In genomic region chr1:1780598-1781525, GRCh38 we compare ENCODE assay signal across 10 cellular contexts. TPM values are rescaled to one million over a fixed set of nuclear protein-coding genes. Genes with fewer than 3 reads are reported as not detected.
DNase-seq lines count a peak whose midpoint lies in the region; ATAC-seq and TF ChIP-seq lines count a peak whose summit lies in the region.
"Had no signal": no experiment of that assay in that cellular context is flagged by ENCODE, and none has a peak within 500 bp of the region (broad histone marks: within the 10 kb centered on the region; RNA-seq: fewer than 3 reads in every experiment).

No MANE protein-coding gene starts in this region.

- no peaks in the 10 kb centered on the region for H3K27me3 ChIP-seq in left ventricle myocardium inferior (ENCODE audit: low read depth)
- H3K27me3 ChIP-seq in lower lobe of right lung (ENCODE audit: low read depth): no peaks in the 10 kb centered on the region
- no peaks in the 10 kb centered on the region for H3K27me3 ChIP-seq in upper lobe of right lung
- H3K27me3 ChIP-seq: SJCRH30 had no signal

- intact Hi-C loops in left ventricle myocardium inferior (cut with micrococcal nuclease) (no loop called here), left cardiac atrium (cut with DNase I) (loop anchor here (10.0 kb wide), 1 partner anchor 124 kb away; no protein-coding TSS in a partner anchor), lower lobe of right lung (cut with DNase I) (no loop called here), upper lobe of right lung (cut with DNase I) (no loop called here)
- intact Hi-C loops in activated T-helper 2 cell treated with anti-CD3 and anti-CD28 coated beads, Interferon-gamma antibody, Interleukin-2, Interleukin-4, amounts not matched to agents 10 μg/mL and 5 μg/mL and 100 μg/mL, durations not matched to agents 14 hours and 24 hours and 36 hours (cut with micrococcal nuclease): loop anchor here (5.0 kb wide), 3 partner anchors 41 to 126 kb away; partner anchors contain the start of gene GNB1

- ATAC-seq in left cardiac atrium: no peak
- ATAC-seq in lower lobe of right lung: no peak
- no peak for ATAC-seq in upper lobe of right lung
- ATAC-seq in GM21737 (IDR thresholded peaks at IDR 0.05; ENCODE audit: unreplicated experiment): no peak

- no peak for TF ChIP-seq CTCF in left ventricle myocardium inferior (IDR thresholded peaks at IDR 0.05; ENCODE audit: borderline replicate concordance)
- TF ChIP-seq CTCF in lower lobe of right lung (IDR thresholded peaks at IDR 0.05): no peak
- TF ChIP-seq CTCF in upper lobe of right lung (IDR thresholded peaks at IDR 0.05): no peak

- peaks cover 13% of the 10 kb centered on the region for H3K36me3 ChIP-seq in left ventricle myocardium inferior
- peaks cover 15% of the 10 kb centered on the region for H3K36me3 ChIP-seq in lower lobe of right lung
- peaks cover 11% of the 10 kb centered on the region for H3K36me3 ChIP-seq in upper lobe of right lung

- H3K4me3 Mint-ChIP-seq in activated T-helper 2 cell treated with anti-CD3 and anti-CD28 coated beads, Interferon-gamma antibody, Interleukin-2, Interleukin-4, amounts not matched to agents 10 μg/mL and 5 μg/mL and 100 μg/mL, durations not matched to agents 14 hours and 24 hours and 36 hours (ENCODE audit: low read depth): peak overlapping the region; percentile 74

- peaks cover 17% of the 10 kb centered on the region for H3K36me3 Mint-ChIP-seq in activated T-helper 2 cell treated with anti-CD3 and anti-CD28 coated beads, Interferon-gamma antibody, Interleukin-2, Interleukin-4, amounts not matched to agents 10 μg/mL and 5 μg/mL and 100 μg/mL, durations not matched to agents 14 hours and 24 hours and 36 hours (ENCODE audit: low read depth)

- peak overlapping the region; percentile 83 for H3K27ac Mint-ChIP-seq in activated T-helper 2 cell treated with anti-CD3 and anti-CD28 coated beads, Interferon-gamma antibody, Interleukin-2, Interleukin-4, amounts not matched to agents 10 μg/mL and 5 μg/mL and 100 μg/mL, durations not matched to agents 14 hours and 24 hours and 36 hours

- DNase-seq in left ventricle myocardium inferior (no peak), left cardiac atrium (no peak), lower lobe of right lung (peak; percentile 42), upper lobe of right lung (no peak), GM19238 (ENCODE audit: insufficient read length, low spot score) (no peak), OCI-M1 (lab: John Stamatoyannopoulos, UW) (no peak)
- no peak for DNase-seq in activated T-helper 2 cell treated with anti-CD3 and anti-CD28 coated beads, Interferon-gamma antibody, Interleukin-2, Interleukin-4, amounts not matched to agents 10 μg/mL and 5 μg/mL and 100 μg/mL, durations not matched to agents 14 hours and 24 hours and 36 hours (ENCODE audit: low spot score)
- DNase-seq: DMS 273 treated with DMSO at 0.1 percent for 48 hours had no signal

- no peaks in the 10 kb centered on the region for H3K9me3 ChIP-seq in left ventricle myocardium inferior (replicated peaks)
- H3K9me3 ChIP-seq in lower lobe of right lung: no peaks in the 10 kb centered on the region
- no peaks in the 10 kb centered on the region for H3K9me3 ChIP-seq in upper lobe of right lung
- H3K9me3 ChIP-seq: SJCRH30 had no signal

- H3K27ac ChIP-seq in left ventricle myocardium inferior (replicated peaks) (peak overlapping the region; percentile 97), lower lobe of right lung (peak overlapping the region; percentile 87), upper lobe of right lung (peak overlapping the region; percentile 82)
- H3K27ac ChIP-seq: SJCRH30 had no signal

- no peaks in the 10 kb centered on the region for H3K27me3 Mint-ChIP-seq in activated T-helper 2 cell treated with anti-CD3 and anti-CD28 coated beads, Interferon-gamma antibody, Interleukin-2, Interleukin-4, amounts not matched to agents 10 μg/mL and 5 μg/mL and 100 μg/mL, durations not matched to agents 14 hours and 24 hours and 36 hours (ENCODE audit: low read depth)

- H3K4me3 ChIP-seq in left ventricle myocardium inferior: no peak overlapping the region
- peak overlapping the region; percentile 87 for H3K4me3 ChIP-seq in lower lobe of right lung
- H3K4me3 ChIP-seq in upper lobe of right lung: no peak overlapping the region
- H3K4me3 ChIP-seq: SJCRH30 had no signal

- H3K4me1 ChIP-seq in left ventricle myocardium inferior (peaks cover 78% of the 10 kb centered on the region), lower lobe of right lung (peaks cover 72% of the 10 kb centered on the region), upper lobe of right lung (peaks cover 63% of the 10 kb centered on the region)

- peaks cover 42% of the 10 kb centered on the region for H3K4me1 Mint-ChIP-seq in activated T-helper 2 cell treated with anti-CD3 and anti-CD28 coated beads, Interferon-gamma antibody, Interleukin-2, Interleukin-4, amounts not matched to agents 10 μg/mL and 5 μg/mL and 100 μg/mL, durations not matched to agents 14 hours and 24 hours and 36 hours (ENCODE audit: low read depth)

- H3K9me3 Mint-ChIP-seq in activated T-helper 2 cell treated with anti-CD3 and anti-CD28 coated beads, Interferon-gamma antibody, Interleukin-2, Interleukin-4, amounts not matched to agents 10 μg/mL and 5 μg/mL and 100 μg/mL, durations not matched to agents 14 hours and 24 hours and 36 hours: no peaks in the 10 kb centered on the region

RNA-seq across cellular contexts. Expression of gene NADK, which starts 2.6 kb away (rescaled TPM):
- total RNA-seq in left ventricle myocardium inferior: 25.3 TPM
- 10 to 100 TPM; 39.4 to 53.9 TPM for total RNA-seq in left cardiac atrium
- total RNA-seq in activated T-helper 2 cell treated with anti-CD3 and anti-CD28 coated beads, Interferon-gamma antibody, Interleukin-2, Interleukin-4, amounts not matched to agents 10 μg/mL and 5 μg/mL and 100 μg/mL, durations not matched to agents 14 hours and 24 hours and 36 hours: 81.8 and 84.5 TPM in 2 replicates
- total RNA-seq in lower lobe of right lung: 133 TPM
- 99.2 TPM for total RNA-seq in upper lobe of right lung

RNA-seq across cellular contexts. Expression of gene CDK11A, which starts 56.7 kb away (rescaled TPM):
- 21.7 TPM for total RNA-seq in left ventricle myocardium inferior
- total RNA-seq in left cardiac atrium: 10 to 100 TPM; 19.1 to 21.1 TPM
- total RNA-seq in activated T-helper 2 cell treated with anti-CD3 and anti-CD28 coated beads, Interferon-gamma antibody, Interleukin-2, Interleukin-4, amounts not matched to agents 10 μg/mL and 5 μg/mL and 100 μg/mL, durations not matched to agents 14 hours and 24 hours and 36 hours: 58.5 and 63.1 TPM in 2 replicates
- 56.1 TPM for total RNA-seq in lower lobe of right lung
- total RNA-seq in upper lobe of right lung: 51.7 TPM

Comparison
In these comparisons a context has a peak if more than half of its experiments do, and no peak if none do; other contexts are left out.
1. intact Hi-C loops: an anchor here in left cardiac atrium (10.0 kb wide) and activated T-helper 2 cell treated with anti-CD3 and anti-CD28 coated beads, Interferon-gamma antibody, Interleukin-2, Interleukin-4, amounts not matched to agents 10 μg/mL and 5 μg/mL and 100 μg/mL, durations not matched to agents 14 hours and 24 hours and 36 hours (5.0 kb wide); none called in left ventricle myocardium inferior, lower lobe of right lung and upper lobe of right lung.